In genomic region chr10:47164126-47164799, GRCh38 we compare ENCODE assay signal across 13 cellular contexts.
DNase-seq lines count a peak whose midpoint lies in the region; ATAC-seq, FAIRE-seq and TF ChIP-seq lines count a peak whose summit lies in the region.
"Had no signal": no experiment of that assay in that cellular context is flagged by ENCODE, and none has a peak within 500 bp of the region (broad histone marks: within the 10 kb centered on the region; RNA-seq: fewer than 3 reads in every experiment).

No MANE protein-coding gene starts in this region.

- DNase-seq in AG04449 (ENCODE audit: low read depth, low spot score), result peak; percentile 70
- peak; percentile 43 for DNase-seq in H54 (ENCODE audit: insufficient read length, low spot score)
- DNase-seq in T-helper 17 cell, result no peak
- peak; percentile 67 for DNase-seq in fibroblast of the aortic adventitia (ENCODE audit: low read depth)
- no peak for DNase-seq in psoas muscle
- no peak for DNase-seq in stimulated activated CD4-positive, alpha-beta T cell treated with anti-CD3 and anti-CD28 coated beads, Interleukin-4, amount 100 ng/mL, for 4 hours
- DNase-seq in putamen (ENCODE audit: low spot score), result no peak
- DNase-seq: activated CD4-positive, alpha-beta memory T cell treated with anti-CD3 and anti-CD28 coated beads, Interleukin-2, amount 10 ng/mL, durations not matched to agents 7 days and 5 days; GDM1; NCI-H1417 treated with DMSO at 0.1 percent for 48 hours had no signal

- CTCF ChIA-PET in AG04449 (lab: Yijun Ruan, JAX), result no interaction called here

- no peak overlapping the region for H3K4me3 Mint-ChIP-seq in T-helper 17 cell
- H3K4me3 Mint-ChIP-seq: activated CD4-positive, alpha-beta memory T cell treated with anti-CD3 and anti-CD28 coated beads, Interleukin-2, amount 10 ng/mL, durations not matched to agents 7 days and 5 days had no signal

- no peaks in the 10 kb centered on the region for H3K36me3 Mint-ChIP-seq in T-helper 17 cell (ENCODE audit: low read depth)

- no peak for ATAC-seq in T-helper 17 cell
- ATAC-seq in GM19395 (IDR thresholded peaks at IDR 0.05; ENCODE audit: unreplicated experiment), result no peak
- ATAC-seq in psoas muscle, result no peak

- intact Hi-C loops in psoas muscle (cut with DNase I), result no loop called here

- no peak for TF ChIP-seq POLR2A in H54 (IDR thresholded peaks at IDR 0.05; ENCODE audit: low read depth, low read length)

- H3K27ac ChIP-seq in psoas muscle, result no peak overlapping the region

- no peak for FAIRE-seq in H54 (lab: Jason Lieb, UNC)
- FAIRE-seq: islet of Langerhans had no signal

- no peak overlapping the region for H3K4me3 ChIP-seq in AG04449 (ENCODE audit: low read depth, low read length)
- no peak overlapping the region for H3K4me3 ChIP-seq in fibroblast of the aortic adventitia (ENCODE audit: low read depth, low read length)
- H3K4me3 ChIP-seq in psoas muscle, result no peak overlapping the region
- H3K4me3 ChIP-seq: tibial nerve had no signal

- H3K36me3 ChIP-seq in psoas muscle (ENCODE audit: insufficient read depth in 1 of 2, low read depth in 1 of 2), result no peaks in the 10 kb centered on the region
- H3K36me3 ChIP-seq: tibial nerve had no signal

- peaks cover 11% of the 10 kb centered on the region for H3K27me3 Mint-ChIP-seq in T-helper 17 cell
- H3K27me3 Mint-ChIP-seq: activated CD4-positive, alpha-beta memory T cell treated with anti-CD3 and anti-CD28 coated beads, Interleukin-2, amount 10 ng/mL, durations not matched to agents 7 days and 5 days had no signal

- peak overlapping the region; percentile 91 for H3K27ac Mint-ChIP-seq in T-helper 17 cell
- H3K27ac Mint-ChIP-seq: activated CD4-positive, alpha-beta memory T cell treated with anti-CD3 and anti-CD28 coated beads, Interleukin-2, amount 10 ng/mL, durations not matched to agents 7 days and 5 days had no signal

- H3K4me1 ChIP-seq in psoas muscle, result no peaks in the 10 kb centered on the region

- H3K9me3 ChIP-seq in T-helper 17 cell (ENCODE audit: control insufficient read depth, low read length, poor library complexity, severe bottlenecking), result no peaks in the 10 kb centered on the region
- no peaks in the 10 kb centered on the region for H3K9me3 ChIP-seq in psoas muscle
- H3K9me3 ChIP-seq: tibial nerve had no signal

- TF ChIP-seq CTCF in AG04449 (IDR thresholded peaks at IDR 0.05; ENCODE audit: insufficient read depth, low read length, missing control alignments), result no peak
- no peak for TF ChIP-seq CTCF in fibroblast of the aortic adventitia (IDR thresholded peaks at IDR 0.05; ENCODE audit: insufficient read depth, low read length)
- TF ChIP-seq CTCF in psoas muscle (IDR thresholded peaks at IDR 0.05), result no peak

- peaks cover 11% of the 10 kb centered on the region for H3K4me1 Mint-ChIP-seq in T-helper 17 cell

- POLR2A ChIA-PET in AG04449 (lab: Yijun Ruan, JAX), result no interaction called here

- H3K27me3 ChIP-seq in psoas muscle (ENCODE audit: insufficient read depth in 3 of 3, low read length in 2 of 3), result no peaks in the 10 kb centered on the region
- H3K27me3 ChIP-seq: tibial nerve had no signal

- WGBS in psoas muscle, 3 donors, result 84 to 89% (median 87%) methylated on average over 9 of the region's 9 CpGs

Comparison
In these comparisons a context has a peak if more than half of its experiments do, and no peak if none do; other contexts are left out.
1. DNase-seq: peak in AG04449 (single experiment), H54 (single experiment) and fibroblast of the aortic adventitia (single experiment); none in T-helper 17 cell (0 of 3), psoas muscle (0 of 2), stimulated activated CD4-positive, alpha-beta T cell treated with anti-CD3 and anti-CD28 coated beads, Interleukin-4, amount 100 ng/mL, for 4 hours (0 of 2) and putamen (single experiment).